12 cellular contexts compared by ENCODE assay signal in the genomic region with DNA sequence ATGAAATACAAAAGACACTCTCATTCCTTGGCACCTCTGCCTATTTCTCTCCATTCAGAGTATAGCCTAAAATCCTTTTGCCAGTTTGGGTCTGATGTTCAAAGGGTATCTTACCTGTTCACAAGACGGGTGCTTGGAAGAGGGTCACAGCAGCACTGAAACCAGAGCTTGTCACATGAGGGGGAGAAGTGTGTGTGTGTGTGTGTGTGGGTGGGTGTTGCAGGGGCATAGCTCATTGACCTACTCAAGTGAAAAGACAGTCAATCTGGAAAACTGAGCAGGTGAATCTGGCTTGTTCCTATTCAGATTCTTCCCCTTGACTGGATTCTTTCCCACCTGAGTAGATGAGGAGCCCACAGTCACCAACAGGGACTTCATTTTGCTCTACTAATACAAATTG.
DNase-seq lines count a peak whose midpoint lies in the region; ATAC-seq, FAIRE-seq and TF ChIP-seq lines count a peak whose summit lies in the region.
"Had no signal": no experiment of that assay in that cellular context is flagged by ENCODE, and none has a peak within 500 bp of the region (broad histone marks: within the 10 kb centered on the region; RNA-seq: fewer than 3 reads in every experiment).

No MANE protein-coding gene starts in this region.

- DNase-seq in NCI-H146 (lab: John Stamatoyannopoulos, UW): peak; percentile 36
- DNase-seq in NCI-H146 treated with DMSO at 0.1 percent for 48 hours (lab: John Stamatoyannopoulos, UW; ENCODE audit: unreplicated experiment): no peak
- DNase-seq in A549 (ENCODE audit: low read depth in 1 of 2, low spot score in 1 of 2): no peak
- peak; percentile 86 for DNase-seq in NCI-H2171 treated with DMSO at 0.1 percent for 48 hours (lab: John Stamatoyannopoulos, UW)
- DNase-seq in A673 (ENCODE audit: low spot score): no peak
- no peak for DNase-seq in activated CD4-positive, alpha-beta T cell treated with anti-CD3 and anti-CD28 coated beads for 1 hour
- DNase-seq: 8988T; CD4-positive, alpha-beta T cell; DMS 273 treated with DMSO at 0.1 percent for 48 hours had no signal

- POLR2A ChIA-PET in A549 (lab: Yijun Ruan, JAX): no interaction called here
- POLR2A ChIA-PET in A673 (lab: Charles Lee; ENCODE audit: low non-redundant PET): no interaction called here

- TF ChIP-seq EP300 in A549 (IDR thresholded peaks at IDR 0.05): no peak

- H3K4me1 ChIP-seq in A549 (peaks cover 9% of the 10 kb centered on the region; the same call in 1 of the 3 replicates), iPS-20b (ENCODE audit: insufficient read depth, low read length) (peaks cover 6% of the 10 kb centered on the region; the same call in 1 of the 2 replicates), A673 (ENCODE audit: insufficient read depth, low read length, poor library complexity, severe bottlenecking) (peaks cover 5% of the 10 kb centered on the region)

- CTCF ChIA-PET in A549 (lab: Yijun Ruan, JAX) (interaction anchor here (0.6 kb wide), 1 partner anchor 26 kb away, joined by 5 read pairs; no protein-coding TSS in a partner anchor), A673 (lab: Charles Lee) (no interaction called here)

- H3K9ac ChIP-seq in iPS-20b (ENCODE audit: low read depth, low read length): no peak overlapping the region

- WGBS in A549 (ENCODE audit: missing lambda C conversion rate): 86% methylated on average over 1 of the region's 1 CpG

- H3K27me3 ChIP-seq in iPS-20b (ENCODE audit: insufficient read depth, low read length): no peaks in the 10 kb centered on the region
- H3K27me3 ChIP-seq in A673 (replicated peaks; ENCODE audit: insufficient read depth, low read depth, low read length, poor library complexity): no peaks in the 10 kb centered on the region

- ATAC-seq in A549: no peak

- BruUV-seq in A673 (replicated peaks; lab: Mats Ljungman, UMichigan): no TSS peak

- H3K27ac ChIP-seq in A549 (no peak overlapping the region), iPS-20b (ENCODE audit: low read length) (peak overlapping the region; percentile 47), A673 (ENCODE audit: low read depth, low read length, poor library complexity, severe bottlenecking) (no peak overlapping the region)

- no peak for TF ChIP-seq RAD21 in A549 (conservative IDR thresholded peaks at IDR 0.05 in 1 of 2, IDR thresholded peaks at IDR 0.05 in 1 of 2)

- no peak for TF ChIP-seq POLR2A in A549 (IDR thresholded peaks at IDR 0.05; ENCODE audit: low read length)

- no peak for TF ChIP-seq CTCF in A549 (IDR thresholded peaks at IDR 0.05)
- no peak for TF ChIP-seq CTCF in A673 (conservative IDR thresholded peaks at IDR 0.05; ENCODE audit: low read depth, low read length)

- FAIRE-seq in A549 (lab: Jason Lieb, UNC): no peak
- FAIRE-seq: GM12878 had no signal

- 0 out of 3 replicates have a peak overlapping the region, but pooled peaks have one; percentile 9 for H3K4me2 ChIP-seq in A549
- H3K4me2 ChIP-seq: GM23338 had no signal

- no peak overlapping the region for H3K4me3 ChIP-seq in A549
- H3K4me3 ChIP-seq in iPS-20b (ENCODE audit: low read length): no peak overlapping the region
- no peak overlapping the region for H3K4me3 ChIP-seq in A673 (ENCODE audit: low read depth, low read length, poor library complexity, severe bottlenecking)
- H3K4me3 ChIP-seq: GM12878, GM23338 had no signal

- intact Hi-C loops in A673 (cut with micrococcal nuclease; ENCODE audit: unreplicated experiment): no loop called here

- H3K9me3 ChIP-seq in A549 (no peaks in the 10 kb centered on the region), iPS-20b (ENCODE audit: insufficient read depth, low read depth, low read length) (no peaks in the 10 kb centered on the region), A673 (ENCODE audit: low read depth, low read length, poor library complexity, severe bottlenecking) (no peaks in the 10 kb centered on the region)

- H3K36me3 ChIP-seq in iPS-20b (ENCODE audit: insufficient read depth, low read depth, low read length): no peaks in the 10 kb centered on the region
- H3K36me3 ChIP-seq in A673 (ENCODE audit: insufficient read depth, low read length, poor library complexity, severe bottlenecking): no peaks in the 10 kb centered on the region

TF ChIP-seq in A549, 52 proteins besides CTCF, POLR2A, EP300 and RAD21:
- TF ChIP-seq, protein P1, sequence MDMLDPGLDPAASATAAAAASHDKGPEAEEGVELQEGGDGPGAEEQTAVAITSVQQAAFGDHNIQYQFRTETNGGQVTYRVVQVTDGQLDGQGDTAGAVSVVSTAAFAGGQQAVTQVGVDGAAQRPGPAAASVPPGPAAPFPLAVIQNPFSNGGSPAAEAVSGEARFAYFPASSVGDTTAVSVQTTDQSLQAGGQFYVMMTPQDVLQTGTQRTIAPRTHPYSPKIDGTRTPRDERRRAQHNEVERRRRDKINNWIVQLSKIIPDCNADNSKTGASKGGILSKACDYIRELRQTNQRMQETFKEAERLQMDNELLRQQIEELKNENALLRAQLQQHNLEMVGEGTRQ (IDR thresholded peaks at IDR 0.05): no peak
- TF ChIP-seq PHF8 (IDR thresholded peaks at IDR 0.05; ENCODE audit: borderline replicate concordance, low read depth) (no peak), HOXB5 (CRISPR knock-in tag; IDR thresholded peaks at IDR 0.05) (no peak), MYC (IDR thresholded peaks at IDR 0.05; ENCODE audit: borderline replicate concordance, low read length) (no peak), BHLHE40 (IDR thresholded peaks at IDR 0.05; ENCODE audit: low read depth, low read length) (no peak), POLR2AphosphoS2 (conservative IDR thresholded peaks at IDR 0.05; ENCODE audit: low read length) (no peak), JUN (IDR thresholded peaks at IDR 0.05) (no peak), ZFP36 (IDR thresholded peaks at IDR 0.05; ENCODE audit: borderline replicate concordance, partially characterized antibody) (no peak)

Comparison
In these comparisons a context has a peak if more than half of its experiments do, and no peak if none do; other contexts are left out.
1. DNase-seq: peak in NCI-H146 (single experiment) and NCI-H2171 treated with DMSO at 0.1 percent for 48 hours (single experiment); none in NCI-H146 treated with DMSO at 0.1 percent for 48 hours (single experiment), A549 (0 of 2), A673 (single experiment) and activated CD4-positive, alpha-beta T cell treated with anti-CD3 and anti-CD28 coated beads for 1 hour (single experiment).